ENCODE assay signal across 17 cellular contexts in the genomic region with DNA sequence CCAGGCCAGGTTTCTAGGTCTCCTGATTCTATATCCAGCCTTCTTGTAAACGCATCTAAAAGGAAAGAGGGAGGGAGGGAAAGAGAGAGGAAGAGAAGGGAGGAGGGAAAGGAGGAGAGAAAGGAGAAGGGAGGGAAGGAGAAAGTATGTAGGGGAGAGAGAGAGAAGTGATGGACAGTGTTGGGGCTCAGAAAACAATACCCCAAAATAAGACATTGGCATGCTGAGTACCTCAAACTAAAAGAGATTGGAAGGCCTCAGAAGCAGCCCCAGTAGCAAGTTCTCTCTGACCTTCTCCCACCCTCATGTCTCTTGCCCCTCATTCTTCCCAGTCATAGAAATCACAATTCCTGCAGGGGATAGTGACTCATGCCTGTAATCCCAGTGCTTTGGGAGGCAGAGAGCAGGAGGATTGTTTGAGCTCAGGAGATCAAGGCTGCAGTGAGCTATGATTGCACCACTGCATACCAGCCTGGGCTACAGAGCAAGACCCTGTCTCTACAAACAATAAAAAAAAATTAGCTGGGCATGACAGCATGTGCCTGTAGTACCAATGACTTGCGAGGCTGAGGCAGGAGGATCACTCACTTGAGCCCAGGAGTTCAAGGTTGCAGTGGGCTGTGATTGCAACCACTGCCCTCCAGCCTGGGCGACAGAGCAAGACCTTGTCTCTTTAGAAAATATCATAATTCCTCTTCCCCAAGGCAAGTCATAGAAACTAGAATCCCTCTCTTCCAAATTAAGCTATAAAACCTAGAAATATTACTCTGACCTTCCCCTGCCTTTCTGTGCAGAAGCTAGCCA. TPM values are rescaled to one million over a fixed set of nuclear protein-coding genes. Genes with fewer than 3 reads are reported as not detected.
DNase-seq lines count a peak whose midpoint lies in the region; ATAC-seq and TF ChIP-seq lines count a peak whose summit lies in the region.
"Had no signal": no experiment of that assay in that cellular context is flagged by ENCODE, and none has a peak within 500 bp of the region (broad histone marks: within the 10 kb centered on the region; RNA-seq: fewer than 3 reads in every experiment).

No MANE protein-coding gene starts in this region.

- 0 out of 2 replicates have a peak, but pooled peaks cover 3% of the 10 kb centered on the region for H3F3A ChIP-seq in GM23248 (ENCODE audit: insufficient read depth)

- peaks cover 32% of the 10 kb centered on the region for H3K4me1 Mint-ChIP-seq in mesothelial cell of epicardium
- H3K4me1 Mint-ChIP-seq: activated naive CD8-positive, alpha-beta T cell treated with anti-CD3 and anti-CD28 coated beads for 36 hours had no signal

- H4K20me1 ChIP-seq in GM23248 (ENCODE audit: insufficient read depth): no peaks in the 10 kb centered on the region

- no peaks in the 10 kb centered on the region for H3K9me2 ChIP-seq in GM23248 (ENCODE audit: insufficient read depth)

- H3K9me3 ChIP-seq in GM23248 (ENCODE audit: low read depth): no peaks in the 10 kb centered on the region
- no peaks in the 10 kb centered on the region for H3K9me3 ChIP-seq in esophagus muscularis mucosa

- no peak overlapping the region for H3K9ac ChIP-seq in GM23248

- TF ChIP-seq EP300 in esophagus muscularis mucosa (IDR thresholded peaks at IDR 0.05): no peak

- no peaks in the 10 kb centered on the region for H3K79me2 ChIP-seq in GM23248 (ENCODE audit: insufficient read depth)

- H2AFZ ChIP-seq in GM23248: no peak overlapping the region

- H3K27me3 Mint-ChIP-seq in mesothelial cell of epicardium (ENCODE audit: low read depth): no peaks in the 10 kb centered on the region
- H3K27me3 Mint-ChIP-seq: activated naive CD8-positive, alpha-beta T cell treated with anti-CD3 and anti-CD28 coated beads for 36 hours had no signal

- H3K27ac ChIP-seq in GM23248: no peak overlapping the region
- no peak overlapping the region for H3K27ac ChIP-seq in esophagus muscularis mucosa (replicated peaks in 1 of 4)
- H3K27ac ChIP-seq: heart left ventricle, VCaP had no signal

- no peak overlapping the region for H3K4me2 ChIP-seq in GM23248 (ENCODE audit: unreplicated experiment)

- WGBS in GM23248 (ENCODE audit: low coverage in 1 of 2, low lambda C conversion rate in 2 of 2, missing lambda C conversion rate in 2 of 2), 2 experiments: 82 to 92% methylated on average over 3 of the region's 3 CpGs
- WGBS in esophagus muscularis mucosa: 91% methylated on average over 3 of the region's 3 CpGs

- H3K36me3 Mint-ChIP-seq in mesothelial cell of epicardium: peaks cover 25% of the 10 kb centered on the region

- peak overlapping the region; percentile 94 for H3K27ac Mint-ChIP-seq in mesothelial cell of epicardium
- H3K27ac Mint-ChIP-seq: activated CD4-positive, alpha-beta memory T cell treated with anti-CD3 and anti-CD28 coated beads, Interleukin-2, amount 10 ng/mL, durations not matched to agents 7 days and 5 days; activated naive CD8-positive, alpha-beta T cell treated with anti-CD3 and anti-CD28 coated beads for 36 hours had no signal

- H3K36me3 ChIP-seq in GM23248 (ENCODE audit: low read depth) (no peaks in the 10 kb centered on the region), esophagus muscularis mucosa (no peaks in the 10 kb centered on the region)
- H3K36me3 ChIP-seq: heart left ventricle had no signal

- TF ChIP-seq POLR2A in esophagus muscularis mucosa (IDR thresholded peaks at IDR 0.05; ENCODE audit: low read depth): no peak

- peaks cover 24% of the 10 kb centered on the region for H3K9me3 Mint-ChIP-seq in mesothelial cell of epicardium

- no peaks in the 10 kb centered on the region for H3K27me3 ChIP-seq in GM23248 (replicated peaks; ENCODE audit: insufficient read depth)
- no peaks in the 10 kb centered on the region for H3K27me3 ChIP-seq in esophagus muscularis mucosa
- H3K27me3 ChIP-seq: heart left ventricle had no signal

- H3K4me3 ChIP-seq in GM23248 (no peak overlapping the region), esophagus muscularis mucosa (no peak overlapping the region)
- H3K4me3 ChIP-seq: heart left ventricle, mucosa of descending colon had no signal

- DNase-seq in GM23248 (peak; percentile 46), RPMI7951 (ENCODE audit: low read depth) (peak; percentile 62), esophagus muscularis mucosa (ENCODE audit: extremely low spot score) (peak; percentile 29), mesothelial cell of epicardium (ENCODE audit: low spot score in 2 of 2, unreplicated experiment in 2 of 2) (no peak), GDM1 (lab: John Stamatoyannopoulos, UW) (no peak), putamen (ENCODE audit: low spot score) (no peak), retina (no peak)
- DNase-seq: activated CD4-positive, alpha-beta memory T cell treated with anti-CD3 and anti-CD28 coated beads, Interleukin-2, amount 10 ng/mL, durations not matched to agents 7 days and 5 days; activated naive CD8-positive, alpha-beta T cell treated with anti-CD3 and anti-CD28 coated beads for 36 hours; activated T-cell treated with anti-CD3 and anti-CD28 coated beads, Interleukin-2, amount 50 U/mL, for 48 hours; heart left ventricle; mucosa of descending colon; NCI-H1048; NCI-H526 treated with DMSO at 0.1 percent for 48 hours; nucleus accumbens had no signal

- ATAC-seq in HG03280 (IDR thresholded peaks at IDR 0.05; ENCODE audit: unreplicated experiment): no peak
- ATAC-seq: heart left ventricle, mucosa of descending colon had no signal

- H3K4me3 Mint-ChIP-seq in mesothelial cell of epicardium: no peak overlapping the region
- H3K4me3 Mint-ChIP-seq: activated CD4-positive, alpha-beta memory T cell treated with anti-CD3 and anti-CD28 coated beads, Interleukin-2, amount 10 ng/mL, durations not matched to agents 7 days and 5 days; activated naive CD8-positive, alpha-beta T cell treated with anti-CD3 and anti-CD28 coated beads for 36 hours had no signal

- intact Hi-C loops in esophagus muscularis mucosa (cut with DNase I): no loop called here

- no peak for TF ChIP-seq CTCF in esophagus muscularis mucosa (IDR thresholded peaks at IDR 0.05)
- TF ChIP-seq CTCF in mesothelial cell of epicardium (IDR thresholded peaks at IDR 0.05; ENCODE audit: unreplicated experiment): no peak

- in situ Hi-C loops in GM23248 (cut with MboI): loop anchor here (25.0 kb wide), 1 partner anchor 516 kb away; no protein-coding TSS in a partner anchor

- H3K4me1 ChIP-seq in GM23248 (ENCODE audit: insufficient read depth) (peaks cover 18% of the 10 kb centered on the region), esophagus muscularis mucosa (no peaks in the 10 kb centered on the region)
- H3K4me1 ChIP-seq: heart left ventricle had no signal

RNA-seq across cellular contexts. Expression of a gene that starts 51.2 kb away (rescaled TPM):
- 31.1 and 35.8 TPM in 2 replicates for total RNA-seq in GM23248 (2014; rRNA removed; shearing (Covaris generic))
- 52.8 and 62.1 TPM in 2 replicates for polyA plus RNA-seq in GM23248 (2016; fragmentation: Nextera tagmentation; extraction: Ambion mirVana)
- total RNA-seq in RPMI7951 (2014; rRNA removed; shearing (Covaris generic)): 29.4 and 53.9 TPM in 2 replicates
- total RNA-seq in esophagus muscularis mucosa (10 to 100 TPM; 23.3 to 43.4 (median 31.4) TPM), mesothelial cell of epicardium (46.4 to 49.6 TPM (median 47.4 TPM) in 3 replicates)

Comparison
In these comparisons a context has a peak if more than half of its experiments do, and no peak if none do; other contexts are left out.
1. DNase-seq: peak in GM23248 (single experiment), RPMI7951 (single experiment) and esophagus muscularis mucosa (single experiment); none in mesothelial cell of epicardium (0 of 2), GDM1 (single experiment), putamen (single experiment) and retina (single experiment).